Comparison of ENCODE assay signal across 8 cellular contexts in genomic region chr1:9292361-9293240, GRCh38. TPM values are rescaled to one million over a fixed set of nuclear protein-coding genes. Genes with fewer than 3 reads are reported as not detected.
DNase-seq lines count a peak whose midpoint lies in the region; ATAC-seq and TF ChIP-seq lines count a peak whose summit lies in the region.

TSS of gene SPSB1 (plus strand) at chr1:9292894. CDS start at chr1:9355892, 62,998 bp downstream.

- H3K27ac Mint-ChIP-seq in IgD-negative memory B cell: peak within 1 kb of the TSS in 1 of 3 donors; percentile 86

- TF ChIP-seq CTCF in heart right ventricle (IDR thresholded peaks at IDR 0.05) (peak in 3 of 9 donors; percentile 7 to 15 (median 14)), uterus (IDR thresholded peaks at IDR 0.05) (peak in 1 of 4 experiments; percentile 13)

- H3K4me1 ChIP-seq in heart right ventricle (peaks cover 6 to 54% (median 32%) of the 10 kb centered on the region in 9 donors), trophoblast cell (ENCODE audit: control insufficient read depth in 1 of 2, insufficient read depth in 2 of 2, low read length in 2 of 2) (peaks cover 21 to 44% of the 10 kb centered on the region in 2 experiments), uterus (peaks cover 0 to 18% of the 10 kb centered on the region in 2 donors)

- 1 to 3% (median 2%) methylated on average over 66 to 119 of the region's 119 CpGs for WGBS in adipose tissue, 3 donors
- WGBS in heart right ventricle, 2 donors: 2% methylated on average over 74 to 117 of the region's 119 CpGs
- no CpG with 5 or more reads among the region's 119 CpGs for WGBS in trophoblast cell (ENCODE audit: extremely low coverage, insufficient coverage, insufficient read length)

- H2BK12ac ChIP-seq in trophoblast cell (ENCODE audit: low read length): peak within 1 kb of the TSS; percentile 90

- H3K14ac ChIP-seq in trophoblast cell (ENCODE audit: low read length): peak within 1 kb of the TSS; percentile 93

- peaks cover 0 to 8% (median 0%) of the 10 kb centered on the region in 7 donors for H3K27me3 ChIP-seq in heart right ventricle
- H3K27me3 ChIP-seq in trophoblast cell (ENCODE audit: insufficient read depth, low read length): no peaks in the 10 kb centered on the region
- H3K27me3 ChIP-seq in uterus: no peaks in the 10 kb centered on the region

- peak within 1 kb of the TSS; percentile 94 for H4K91ac ChIP-seq in trophoblast cell (ENCODE audit: low read depth, low read length)

- peaks cover 47% of the 10 kb centered on the region for H3K79me2 ChIP-seq in trophoblast cell (ENCODE audit: control insufficient read depth, insufficient read depth, low read length, poor library complexity)

- peak within 1 kb of the TSS; percentile 70 to 83 (median 74) for H3K4me3 Mint-ChIP-seq in IgD-negative memory B cell

- no peaks in the 10 kb centered on the region for H3K27me3 Mint-ChIP-seq in IgD-negative memory B cell

- peak; percentile 25 to 46 for DNase-seq in SW 1271 (lab: John Stamatoyannopoulos, UW)
- peak; percentile 74 to 75 for DNase-seq in heart right ventricle
- DNase-seq in trophoblast cell: peak; percentile 69 to 79
- DNase-seq in uterus: peak; percentile 79 to 81

- H2AK5ac ChIP-seq in trophoblast cell (ENCODE audit: low read length): peak within 1 kb of the TSS; percentile 91

- peak within 1 kb of the TSS; percentile 92 for H2BK5ac ChIP-seq in trophoblast cell (ENCODE audit: low read depth, low read length, poor library complexity)

- peak within 1 kb of the TSS; percentile 93 for H3K4me2 ChIP-seq in trophoblast cell (ENCODE audit: low read length)

- peak within 1 kb of the TSS; percentile 95 for H3K4ac ChIP-seq in trophoblast cell (ENCODE audit: low read depth, low read length)

- H3K36me3 ChIP-seq in heart right ventricle (no peaks in the 10 kb centered on the region), trophoblast cell (ENCODE audit: control insufficient read depth in 1 of 2, insufficient read depth in 2 of 2, low read length in 2 of 2) (peaks cover 9 to 20% of the 10 kb centered on the region in 2 experiments), uterus (no peaks in the 10 kb centered on the region)

- H3K79me1 ChIP-seq in trophoblast cell (ENCODE audit: low read length): peaks cover 29% of the 10 kb centered on the region

- H4K12ac ChIP-seq in trophoblast cell (ENCODE audit: low read depth, low read length): peak within 1 kb of the TSS; percentile 83

- H3K9me3 ChIP-seq in heart right ventricle (peaks cover 0 to 20% (median 14%) of the 10 kb centered on the region in 11 donors), trophoblast cell (ENCODE audit: insufficient read depth, low read depth, low read length) (no peaks in the 10 kb centered on the region), uterus (peaks cover 0 to 15% of the 10 kb centered on the region in 2 donors)

- peak within 1 kb of the TSS; percentile 79 for H4K8ac ChIP-seq in trophoblast cell (ENCODE audit: low read depth, low read length)

- H3K9ac ChIP-seq in trophoblast cell (ENCODE audit: low read length): peak within 1 kb of the TSS; percentile 93

- peaks cover 0 to 5% (median 5%) of the 10 kb centered on the region in 3 donors for H3K4me1 Mint-ChIP-seq in IgD-negative memory B cell

- H3K36me3 Mint-ChIP-seq in IgD-negative memory B cell: no peaks in the 10 kb centered on the region

- H2BK120ac ChIP-seq in trophoblast cell (ENCODE audit: insufficient read depth, low read length, poor library complexity): peak within 1 kb of the TSS; percentile 91

- peak within 1 kb of the TSS; percentile 51 to 98 (median 75) for H3K4me3 ChIP-seq in heart right ventricle
- peak within 1 kb of the TSS; percentile 97 for H3K4me3 ChIP-seq in trophoblast cell (ENCODE audit: low read depth, low read length)
- peak within 1 kb of the TSS; percentile 88 to 94 for H3K4me3 ChIP-seq in uterus

- ATAC-seq in heart right ventricle (peak; percentile 48 to 81 (median 70)), GM21825 (IDR thresholded peaks at IDR 0.05; ENCODE audit: unreplicated experiment) (no peak)

- peaks cover 0 to 5% (median 2%) of the 10 kb centered on the region in 3 donors for H3K9me3 Mint-ChIP-seq in IgD-negative memory B cell

- H2AFZ ChIP-seq in trophoblast cell (ENCODE audit: insufficient read depth, low read length, poor library complexity): peak within 1 kb of the TSS; percentile 88

- H3K23ac ChIP-seq in trophoblast cell (ENCODE audit: low read length): peak within 1 kb of the TSS; percentile 92

- H3K27ac ChIP-seq in adipose tissue (ENCODE audit: low read depth, low read length) (peak within 1 kb of the TSS; percentile 66), heart right ventricle (peak within 1 kb of the TSS; percentile 73 to 95 (median 86)), trophoblast cell (ENCODE audit: low read depth, low read length) (peak within 1 kb of the TSS; percentile 77), uterus (peak within 1 kb of the TSS; percentile 95)

- intact Hi-C loops in heart right ventricle (cut with DNase I) (loop anchor here in 3 of 10 donors (5.0 to 10.0 kb wide), 3 partner anchors 85 to 282 kb away; no protein-coding TSS in a partner anchor), uterus (cut with DNase I; ENCODE audit: low total_unique reads) (no loop called here)

- peak; percentile 68 for TF ChIP-seq POLR2A in GM10847 (IDR thresholded peaks at IDR 0.05; ENCODE audit: extremely low read depth, insufficient read length)
- TF ChIP-seq POLR2A in uterus (IDR thresholded peaks at IDR 0.05): peak; percentile 87 to 92

- peak within 1 kb of the TSS; percentile 95 for H3K18ac ChIP-seq in trophoblast cell (ENCODE audit: low read length)

RNA-seq across cellular contexts. Expression of gene SPSB1, which starts in this region (rescaled TPM):
- polyA plus RNA-seq in IgD-negative memory B cell: 1.8 TPM
- polyA plus RNA-seq in adipose tissue: 100 to 1,000 TPM in 1 of 3 donors, 10 to 100 TPM in 2; 15.8 to 153 (median 39.6) TPM
- total RNA-seq in heart right ventricle: 10 to 100 TPM in 3 of 10 donors, 1 to 10 TPM in 7; 5.5 to 16.5 (median 9.4) TPM
- polyA plus RNA-seq in heart right ventricle: 1 to 10 TPM; 6.7 to 7.5 TPM
- polyA plus RNA-seq in trophoblast cell (2013): 85.2 and 90.2 TPM in 2 replicates
- 10 to 100 TPM; 12.3 to 29.6 (median 20.7) TPM for total RNA-seq in uterus
